1 cellular context compared by ENCODE assay signal in genomic region chr10:22541900-22542299, GRCh38.
TF ChIP-seq lines count a peak whose summit lies in the region.

No MANE protein-coding gene starts in this region.

TF ChIP-seq in GM23338, 12 proteins besides CTCF, POLR2A, EP300 and RAD21 (continued from another document):
- no peak for TF ChIP-seq ZNF462 (CRISPR knock-in tag; IDR thresholded peaks at IDR 0.05)
TF ChIP-seq in GM23338: peak in this region for 0.
